ENCODE assay signal across 8 cellular contexts in genomic region chr17:29138184-29138955, GRCh38. TPM values are rescaled to one million over a fixed set of nuclear protein-coding genes. Genes with fewer than 3 reads are reported as not detected.
DNase-seq lines count a peak whose midpoint lies in the region; ATAC-seq and TF ChIP-seq lines count a peak whose summit lies in the region.

No MANE protein-coding gene starts in this region.

- peak overlapping the region; percentile 93 for H3K4me3 Mint-ChIP-seq in natural killer cell

- no peaks in the 10 kb centered on the region for H3K9me3 Mint-ChIP-seq in activated naive CD4-positive, alpha-beta T cell treated with anti-CD3 and anti-CD28 coated beads, Interleukin-2, amount 50 U/mL, for 72 hours
- no peaks in the 10 kb centered on the region for H3K9me3 Mint-ChIP-seq in natural killer cell

- intact Hi-C loops in natural killer cell (cut with micrococcal nuclease) (no loop called here), posterior cingulate gyrus (cut with DNase I) (no loop called here)

- H3K4me1 Mint-ChIP-seq in natural killer cell: peaks cover 41 to 52% of the 10 kb centered on the region in 2 donors

- peak; percentile 70 to 78 for ATAC-seq in activated naive CD4-positive, alpha-beta T cell treated with anti-CD3 and anti-CD28 coated beads, Interleukin-2, amount 50 U/mL, for 72 hours
- peak in 2 of 3 donors; percentile 11 to 24 for ATAC-seq in natural killer cell

- 0 out of 2 replicates have a peak, but pooled peaks cover 9% of the 10 kb centered on the region for H3F3A ChIP-seq in Loucy (ENCODE audit: low read depth)

- no peaks in the 10 kb centered on the region for H3K27me3 Mint-ChIP-seq in natural killer cell (ENCODE audit: low read depth in 2 of 2)

- DNase-seq in ELR (ENCODE audit: low read depth) (peak; percentile 82), natural killer cell (no peak), middle frontal gyrus (ENCODE audit: extremely low spot score, low spot score) (no peak), NCI-H748 treated with DMSO at 0.1 percent for 48 hours (lab: John Stamatoyannopoulos, UW) (no peak), DMS 273 (lab: John Stamatoyannopoulos, UW; ENCODE audit: unreplicated experiment) (no peak), posterior cingulate gyrus (no peak)
- peak; percentile 73 to 81 for DNase-seq in activated naive CD4-positive, alpha-beta T cell treated with anti-CD3 and anti-CD28 coated beads, Interleukin-2, amount 50 U/mL, for 72 hours (ENCODE audit: low spot score in 2 of 2)

- H3K4me3 ChIP-seq in Loucy (ENCODE audit: low read length, poor library complexity, severe bottlenecking): peak overlapping the region; percentile 93

- peak overlapping the region; percentile 90 to 96 for H3K27ac Mint-ChIP-seq in activated naive CD4-positive, alpha-beta T cell treated with anti-CD3 and anti-CD28 coated beads, Interleukin-2, amount 50 U/mL, for 72 hours
- H3K27ac Mint-ChIP-seq in natural killer cell: peak overlapping the region; percentile 93 to 94

- H3K79me2 ChIP-seq in Loucy (ENCODE audit: insufficient read depth, low read length): peaks cover 85% of the 10 kb centered on the region

- H3K9ac ChIP-seq in Loucy (ENCODE audit: low read depth, low read length, poor library complexity, severe bottlenecking): peak overlapping the region; percentile 100

- H2AFZ ChIP-seq in Loucy (ENCODE audit: low read length): no peak overlapping the region

- H3K9me3 ChIP-seq in Loucy (ENCODE audit: insufficient read depth, low read depth, low read length): no peaks in the 10 kb centered on the region

- H3K4me1 ChIP-seq in Loucy (ENCODE audit: insufficient read depth, low read length, poor library complexity, severe bottlenecking): peaks cover 54% of the 10 kb centered on the region

- H3K4me2 ChIP-seq in Loucy (ENCODE audit: low read depth, low read length, poor library complexity, severe bottlenecking): peak overlapping the region; percentile 93

- H4K20me1 ChIP-seq in Loucy (ENCODE audit: insufficient read depth, low read length, poor library complexity, severe bottlenecking): peaks cover 50% of the 10 kb centered on the region

- H3K9me2 ChIP-seq in Loucy (replicated peaks; ENCODE audit: low read depth, low read length): no peaks in the 10 kb centered on the region

- TF ChIP-seq CTCF in Loucy (conservative IDR thresholded peaks at IDR 0.05; ENCODE audit: low read length) (no peak), natural killer cell (IDR thresholded peaks at IDR 0.05) (no peak)

- H3K36me3 ChIP-seq in Loucy (ENCODE audit: insufficient read depth, low read length): peaks cover 11% of the 10 kb centered on the region; the same call in 1 of the 2 replicates

- H3K36me3 Mint-ChIP-seq in activated naive CD4-positive, alpha-beta T cell treated with anti-CD3 and anti-CD28 coated beads, Interleukin-2, amount 50 U/mL, for 72 hours: peaks cover 6 to 8% of the 10 kb centered on the region in 2 donors
- no peaks in the 10 kb centered on the region for H3K36me3 Mint-ChIP-seq in natural killer cell

- peaks cover 5% of the 10 kb centered on the region for H3K27me3 ChIP-seq in Loucy (ENCODE audit: insufficient read depth, low read length, poor library complexity, severe bottlenecking)

RNA-seq across cellular contexts. Expression of gene MYO18A, which starts 41.8 kb away (rescaled TPM):
- total RNA-seq in activated naive CD4-positive, alpha-beta T cell treated with anti-CD3 and anti-CD28 coated beads, Interleukin-2, amount 50 U/mL, for 72 hours: 10 to 100 TPM; 38.8 to 62.8 TPM
- 100 to 1,000 TPM; 110 to 117 (median 115) TPM for total RNA-seq in natural killer cell

Comparison
In these comparisons a context has a peak if more than half of its experiments do, and no peak if none do; other contexts are left out.
1. DNase-seq: peak in ELR (single experiment) and activated naive CD4-positive, alpha-beta T cell treated with anti-CD3 and anti-CD28 coated beads, Interleukin-2, amount 50 U/mL, for 72 hours (2 of 2); none in natural killer cell (single experiment), middle frontal gyrus (single experiment), NCI-H748 treated with DMSO at 0.1 percent for 48 hours (single experiment), DMS 273 (single experiment) and posterior cingulate gyrus (0 of 10).